ENCODE assay signal across 8 cellular contexts in the genomic region with DNA sequence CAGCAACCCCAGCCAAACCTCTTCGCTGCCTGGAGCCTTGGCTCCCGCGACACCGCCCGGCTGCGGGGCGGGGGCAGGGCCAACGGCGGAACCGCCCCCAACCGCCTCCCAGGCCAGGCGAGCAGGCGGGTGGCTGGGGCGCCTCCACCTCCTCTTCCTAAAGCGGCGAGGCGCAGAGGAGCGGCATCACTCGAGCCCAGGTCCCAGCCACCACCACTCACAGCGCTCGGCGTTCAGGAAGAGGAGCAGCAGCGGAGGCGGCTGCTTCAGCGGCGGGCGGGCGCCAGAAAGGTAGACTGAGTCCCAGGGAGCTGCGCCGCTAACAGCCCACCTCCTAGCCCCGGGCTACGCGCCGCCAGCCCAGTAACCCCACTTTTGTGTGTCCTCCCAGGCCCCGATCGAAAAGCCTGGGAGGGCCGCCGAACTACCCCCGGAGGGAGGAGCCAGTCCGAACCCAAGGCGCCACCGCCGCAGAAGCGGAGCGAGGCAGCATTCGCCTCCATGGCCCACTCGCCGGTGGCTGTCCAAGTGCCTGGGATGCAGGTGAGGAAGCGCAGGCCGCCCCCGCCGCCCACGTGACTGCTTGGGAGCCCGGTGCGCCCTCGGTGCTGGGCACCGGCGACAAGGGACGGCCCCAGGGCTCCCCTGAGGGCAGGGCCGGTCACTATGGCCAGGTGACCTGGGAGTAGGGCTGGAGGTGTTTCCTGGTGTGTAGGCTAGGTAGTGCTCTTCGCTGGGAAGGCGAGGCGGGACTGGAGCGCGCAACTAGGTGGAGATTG. TPM values are rescaled to one million over a fixed set of nuclear protein-coding genes. Genes with fewer than 3 reads are reported as not detected.
A peak's percentile ranks its signal among the peaks of the same experiment; 100 is the strongest.
DNase-seq lines count a peak whose midpoint lies in the region; ATAC-seq lines count a peak whose summit lies in the region.

A gene (plus strand): TSS at position 186 of the 779 bp plus-strand sequence. CDS start 316 bp downstream, at position 502.

- peak; percentile 11 for DNase-seq in A172 (ENCODE audit: low spot score)
- DNase-seq in NCI-H2171 treated with DMSO at 0.1 percent for 48 hours (lab: John Stamatoyannopoulos, UW): peak; percentile 63
- peak; percentile 28 to 50 (median 48) for DNase-seq in activated CD4-positive, CD25-positive, alpha-beta regulatory T cell (lab: John Stamatoyannopoulos, UW)
- DNase-seq in central memory CD8-positive, alpha-beta T cell (ENCODE audit: low spot score in 2 of 2): peak; percentile 55 to 65
- peak; percentile 73 to 78 for DNase-seq in left colon
- DNase-seq in stimulated activated CD4-positive, alpha-beta T cell treated with anti-CD3 and anti-CD28 coated beads, Interleukin-2, amount 100 ng/mL, for 4 hours (ENCODE audit: low read depth): peak; percentile 64

- H3K9me3 Mint-ChIP-seq in central memory CD8-positive, alpha-beta T cell: no peaks in the 10 kb centered on the region

- ATAC-seq in GM18517 (IDR thresholded peaks at IDR 0.05; ENCODE audit: unreplicated experiment): peak; percentile 69
- ATAC-seq in HG02973 (IDR thresholded peaks at IDR 0.05; ENCODE audit: unreplicated experiment): peak; percentile 70
- ATAC-seq in central memory CD8-positive, alpha-beta T cell (replicated peaks; ENCODE audit: extremely low read depth, poor library complexity, severe bottlenecking): peak; percentile 83
- peak; percentile 91 for ATAC-seq in left colon

- H3K4me1 Mint-ChIP-seq in central memory CD8-positive, alpha-beta T cell: peaks cover 27% of the 10 kb centered on the region

- intact Hi-C loops in left colon (cut with DNase I, micrococcal nuclease): no loop called here

- H3K27ac Mint-ChIP-seq in central memory CD8-positive, alpha-beta T cell (ENCODE audit: low read depth): peak within 1 kb of the TSS; percentile 85

- H3K36me3 Mint-ChIP-seq in central memory CD8-positive, alpha-beta T cell (ENCODE audit: insufficient read depth): peaks cover 10% of the 10 kb centered on the region

- no peaks in the 10 kb centered on the region for H3K27me3 Mint-ChIP-seq in central memory CD8-positive, alpha-beta T cell

- H3K4me3 Mint-ChIP-seq in central memory CD8-positive, alpha-beta T cell: peak within 1 kb of the TSS; percentile 85

RNA-seq across cellular contexts. Expression of the gene that starts here (rescaled TPM):
- 10.0 and 14.5 TPM in 2 replicates for total RNA-seq in A172 (2014; rRNA removed; shearing (Covaris generic))
- total RNA-seq in left colon: 10 to 100 TPM; 10.8 to 19.3 TPM

Comparison
In these comparisons a context has a peak if more than half of its experiments do, and no peak if none do; other contexts are left out.
1. Peak in every context shown above with its lines: DNase-seq and ATAC-seq.
2. DNase-seq: peak in every context shown above with its lines; median percentile 76 in left colon; 64 in stimulated activated CD4-positive, alpha-beta T cell treated with anti-CD3 and anti-CD28 coated beads, Interleukin-2, amount 100 ng/mL, for 4 hours; 63 in NCI-H2171 treated with DMSO at 0.1 percent for 48 hours; 60 in central memory CD8-positive, alpha-beta T cell; 48 in activated CD4-positive, CD25-positive, alpha-beta regulatory T cell; 11 in A172.